Comparison of ENCODE assay signal across 26 cellular contexts in genomic region chr3:159609620-159610019, GRCh38.
"Had no signal": no experiment of that assay in that cellular context is flagged by ENCODE, and none has a peak within 500 bp of the region (broad histone marks: within the 10 kb centered on the region; RNA-seq: fewer than 3 reads in every experiment).

No MANE protein-coding gene starts in this region.

- H3K27ac Mint-ChIP-seq: activated CD4-positive, alpha-beta T cell treated with anti-CD3 and anti-CD28 coated beads for 36 hours; activated CD8-positive, alpha-beta memory T cell treated with anti-CD3 and anti-CD28 coated beads, Interleukin-2, amount 10 ng/mL, durations not matched to agents 7 days and 5 days; activated CD8-positive, alpha-beta T cell treated with anti-CD3 and anti-CD28 coated beads, Interleukin-2, amount 10 ng/mL, durations not matched to agents 7 days and 5 days; activated naive CD4-positive, alpha-beta T cell treated with anti-CD3 and anti-CD28 coated beads, Interleukin-2, amount 50 U/mL, for 72 hours; activated T-cell treated with anti-CD3 and anti-CD28 coated beads, Interleukin-2, amount 50 U/mL, for 72 hours; natural killer cell; T-helper 2 cell treated with Interferon-gamma antibody and Interleukin-4, amounts not matched to agents 5 μg/mL and 100 μg/mL, for 36 hours had no signal

- H3K4me3 ChIP-seq: ascending aorta, esophagus squamous epithelium, left lung, lower lobe of right lung, right atrium auricular region, suprapubic skin, tibial nerve had no signal

- H3K27ac ChIP-seq: ascending aorta, epithelial cell of prostate, esophagus squamous epithelium, left lung, lower lobe of right lung, right atrium auricular region, suprapubic skin, tibial nerve had no signal

- ATAC-seq: activated CD4-positive, alpha-beta T cell treated with anti-CD3 and anti-CD28 coated beads for 36 hours; activated CD8-positive, alpha-beta memory T cell treated with anti-CD3 and anti-CD28 coated beads, Interleukin-2, amount 10 ng/mL, durations not matched to agents 7 days and 5 days; activated CD8-positive, alpha-beta T cell treated with anti-CD3 and anti-CD28 coated beads, Interleukin-2, amount 10 ng/mL, durations not matched to agents 7 days and 5 days; activated naive CD4-positive, alpha-beta T cell treated with anti-CD3 and anti-CD28 coated beads, Interleukin-2, amount 50 U/mL, for 72 hours; activated T-cell treated with anti-CD3 and anti-CD28 coated beads, Interleukin-2, amount 50 U/mL, for 72 hours; left lung; lower lobe of right lung; natural killer cell had no signal

- H3K9me3 Mint-ChIP-seq: T-helper 2 cell treated with Interferon-gamma antibody and Interleukin-4, amounts not matched to agents 5 μg/mL and 100 μg/mL, for 36 hours had no signal

- H3K27me3 Mint-ChIP-seq: activated CD8-positive, alpha-beta memory T cell treated with anti-CD3 and anti-CD28 coated beads, Interleukin-2, amount 10 ng/mL, durations not matched to agents 7 days and 5 days; central memory CD8-positive, alpha-beta T cell had no signal

- H3K27me3 ChIP-seq: ascending aorta, esophagus squamous epithelium, left lung, right atrium auricular region, tibial nerve had no signal

- H3K36me3 Mint-ChIP-seq: activated CD8-positive, alpha-beta memory T cell treated with anti-CD3 and anti-CD28 coated beads, Interleukin-2, amount 10 ng/mL, durations not matched to agents 7 days and 5 days; activated naive CD4-positive, alpha-beta T cell treated with anti-CD3 and anti-CD28 coated beads, Interleukin-2, amount 50 U/mL, for 72 hours; natural killer cell had no signal

- DNase-seq: activated CD4-positive, alpha-beta T cell treated with anti-CD3 and anti-CD28 coated beads for 36 hours; activated CD4-positive, CD25-positive, alpha-beta regulatory T cell; activated CD8-positive, alpha-beta memory T cell treated with anti-CD3 and anti-CD28 coated beads, Interleukin-2, amount 10 ng/mL, durations not matched to agents 7 days and 5 days; activated CD8-positive, alpha-beta T cell treated with anti-CD3 and anti-CD28 coated beads, Interleukin-2, amount 10 ng/mL, durations not matched to agents 7 days and 5 days; activated naive CD4-positive, alpha-beta T cell; activated T-cell treated with anti-CD3 and anti-CD28 coated beads for 4 hours; activated T-cell treated with anti-CD3 and anti-CD28 coated beads, Interleukin-2, amount 50 U/mL, for 72 hours; dermis blood vessel endothelial cell; effector CD4-positive, alpha-beta T cell; esophagus squamous epithelium; left lung; lower lobe of right lung; mesendoderm; natural killer cell; stimulated activated naive CD4-positive, alpha-beta T cell had no signal

- H3K4me1 ChIP-seq: ascending aorta, esophagus squamous epithelium, left lung, lower lobe of right lung, right atrium auricular region, suprapubic skin, tibial nerve had no signal

- H3K9me3 ChIP-seq: ascending aorta, esophagus squamous epithelium, left lung, lower lobe of right lung, right atrium auricular region, suprapubic skin, tibial nerve had no signal

- H3K4me3 Mint-ChIP-seq: activated CD4-positive, alpha-beta T cell treated with anti-CD3 and anti-CD28 coated beads for 36 hours; activated CD8-positive, alpha-beta memory T cell treated with anti-CD3 and anti-CD28 coated beads, Interleukin-2, amount 10 ng/mL, durations not matched to agents 7 days and 5 days; activated CD8-positive, alpha-beta T cell treated with anti-CD3 and anti-CD28 coated beads, Interleukin-2, amount 10 ng/mL, durations not matched to agents 7 days and 5 days; activated T-cell treated with anti-CD3 and anti-CD28 coated beads, Interleukin-2, amount 50 U/mL, for 72 hours; central memory CD8-positive, alpha-beta T cell; natural killer cell; T-helper 2 cell treated with Interferon-gamma antibody and Interleukin-4, amounts not matched to agents 5 μg/mL and 100 μg/mL, for 36 hours had no signal

- H3K4me1 Mint-ChIP-seq: activated CD4-positive, alpha-beta T cell treated with anti-CD3 and anti-CD28 coated beads for 36 hours; activated CD8-positive, alpha-beta memory T cell treated with anti-CD3 and anti-CD28 coated beads, Interleukin-2, amount 10 ng/mL, durations not matched to agents 7 days and 5 days; central memory CD8-positive, alpha-beta T cell; natural killer cell had no signal

- FAIRE-seq: colon, frontal cortex, islet of Langerhans had no signal

- H3K36me3 ChIP-seq: ascending aorta, esophagus squamous epithelium, left lung, lower lobe of right lung, right atrium auricular region, suprapubic skin, tibial nerve had no signal
